Comparison of ENCODE assay signal across 13 cellular contexts in the genomic region with DNA sequence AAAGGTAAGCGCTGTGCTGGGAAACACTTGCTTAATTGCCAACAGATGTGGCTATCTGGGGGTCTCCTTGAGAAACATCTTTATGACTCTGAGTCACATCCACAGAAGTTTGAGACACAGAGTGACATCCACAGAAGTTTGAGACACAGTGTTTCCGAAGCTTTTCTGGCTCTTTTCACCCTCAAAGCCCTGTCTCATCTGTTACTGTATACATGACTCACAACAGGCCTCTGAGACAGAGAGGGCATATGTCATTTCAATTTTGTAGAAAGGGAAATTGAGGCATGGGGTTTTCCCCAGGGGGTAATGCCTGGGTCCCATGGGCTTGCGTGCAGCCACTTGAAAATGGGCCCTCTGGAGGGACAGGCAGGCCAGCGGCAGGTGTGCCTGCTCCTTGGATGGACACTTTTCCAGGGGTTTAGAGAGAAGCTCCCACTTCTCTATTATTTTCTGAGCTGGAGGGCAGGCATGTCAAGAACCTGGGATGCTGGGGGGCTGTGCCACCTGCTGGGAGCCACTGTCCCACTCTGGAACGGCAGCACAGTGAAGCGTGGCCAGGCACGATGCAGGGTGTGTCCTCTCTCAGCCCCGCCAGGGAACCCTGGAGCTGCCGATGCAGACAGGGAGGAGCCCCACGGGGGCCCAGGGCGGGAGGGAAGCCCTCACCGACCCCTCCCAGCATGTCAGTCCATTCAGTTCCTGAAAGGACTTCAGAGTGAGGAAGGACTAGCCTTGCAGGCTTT.
DNase-seq lines count a peak whose midpoint lies in the region; ATAC-seq and TF ChIP-seq lines count a peak whose summit lies in the region.
"Had no signal": no experiment of that assay in that cellular context is flagged by ENCODE, and none has a peak within 500 bp of the region (broad histone marks: within the 10 kb centered on the region; RNA-seq: fewer than 3 reads in every experiment).

No MANE protein-coding gene starts in this region.

- H3K27me3 ChIP-seq in NT2/D1 (ENCODE audit: insufficient read depth, insufficient read length) (no peaks in the 10 kb centered on the region), MM.1S (replicated peaks; ENCODE audit: insufficient read depth, low read length) (peaks cover 8% of the 10 kb centered on the region)
- H3K27me3 ChIP-seq: testis had no signal

- no peaks in the 10 kb centered on the region for H3K9me3 ChIP-seq in NT2/D1 (ENCODE audit: insufficient read depth, low read length)
- H3K9me3 ChIP-seq in MM.1S (replicated peaks; ENCODE audit: insufficient read depth, low read length) = no peaks in the 10 kb centered on the region
- H3K9me3 ChIP-seq: testis had no signal

- peak; percentile 7 for ATAC-seq in stimulated activated naive CD8-positive, alpha-beta T cell treated with anti-CD3 and anti-CD28 coated beads, Interleukin-15, amount 100 ng/mL, for 72 hours
- no peak for ATAC-seq in GM21529 (IDR thresholded peaks at IDR 0.05; ENCODE audit: unreplicated experiment)

- H3K9me3 Mint-ChIP-seq in activated naive CD4-positive, alpha-beta T cell treated with anti-CD3 and anti-CD28 coated beads for 36 hours = peaks cover 1% of the 10 kb centered on the region
- H3K9me3 Mint-ChIP-seq in stimulated activated naive CD8-positive, alpha-beta T cell treated with anti-CD3 and anti-CD28 coated beads, Interleukin-15, amount 100 ng/mL, for 72 hours = peaks cover 5 to 7% of the 10 kb centered on the region in 2 donors
- H3K9me3 Mint-ChIP-seq: brain had no signal

- H3K4me1 ChIP-seq in NT2/D1 (ENCODE audit: insufficient read depth, insufficient read length) (peaks cover 33% of the 10 kb centered on the region), MM.1S (ENCODE audit: low read length) (no peaks in the 10 kb centered on the region)
- H3K4me1 ChIP-seq: testis had no signal

- intact Hi-C loops in activated naive CD4-positive, alpha-beta T cell treated with anti-CD3 and anti-CD28 coated beads for 36 hours (cut with micrococcal nuclease) = loop anchor here (5.0 to 10.0 kb wide), 2 partner anchors 51 to 99 kb away; no protein-coding TSS in a partner anchor

- peak; percentile 28 for DNase-seq in activated naive CD4-positive, alpha-beta T cell treated with anti-CD3 and anti-CD28 coated beads for 36 hours
- DNase-seq in activated naive CD4-positive, alpha-beta T cell treated with anti-CD3 and anti-CD28 coated beads, Interleukin-2, amount 50 U/mL, for 16 hours = no peak
- DNase-seq in NT2/D1 (ENCODE audit: low read depth, low spot score) (no peak), ecto neural progenitor cell (ENCODE audit: low spot score) (peak; percentile 48), MM.1S (no peak), NCI-H526 treated with DMSO at 0.1 percent for 48 hours (lab: John Stamatoyannopoulos, UW) (no peak)
- no peak for DNase-seq in stimulated activated naive CD8-positive, alpha-beta T cell treated with anti-CD3 and anti-CD28 coated beads, Interleukin-15, amount 100 ng/mL, for 72 hours
- DNase-seq: activated gamma-delta T cell; midbrain; stimulated activated CD4-positive, alpha-beta T cell treated with anti-CD3 and anti-CD28 coated beads, Interleukin-12 subunit alpha, Interleukin-12 subunit beta, amount 100 ng/mL, for 4 hours; testis had no signal

- H3K27ac Mint-ChIP-seq in activated naive CD4-positive, alpha-beta T cell treated with anti-CD3 and anti-CD28 coated beads for 36 hours = no peak overlapping the region
- H3K27ac Mint-ChIP-seq in stimulated activated naive CD8-positive, alpha-beta T cell treated with anti-CD3 and anti-CD28 coated beads, Interleukin-15, amount 100 ng/mL, for 72 hours = no peak overlapping the region

- H3K4me3 ChIP-seq in NT2/D1 (ENCODE audit: insufficient read length, low read depth) (no peak overlapping the region), MM.1S (ENCODE audit: low read length) (no peak overlapping the region)
- H3K4me3 ChIP-seq: testis had no signal

- H4K20me1 ChIP-seq in MM.1S (ENCODE audit: insufficient read depth, low read length) = no peaks in the 10 kb centered on the region

- no peak overlapping the region for H2AFZ ChIP-seq in MM.1S (ENCODE audit: low read length)

- H3K36me3 Mint-ChIP-seq in activated naive CD4-positive, alpha-beta T cell treated with anti-CD3 and anti-CD28 coated beads for 36 hours (ENCODE audit: low read depth) = no peaks in the 10 kb centered on the region

- no peak for TF ChIP-seq CTCF in MM.1S (IDR thresholded peaks at IDR 0.05; ENCODE audit: low read length)

- H3K27ac ChIP-seq in MM.1S (ENCODE audit: low read length) = no peak overlapping the region
- H3K27ac ChIP-seq: testis had no signal

- no peaks in the 10 kb centered on the region for H3K79me2 ChIP-seq in MM.1S (ENCODE audit: low read length)

- H3K36me3 ChIP-seq in NT2/D1 (ENCODE audit: insufficient read depth, insufficient read length, low read length) (no peaks in the 10 kb centered on the region), MM.1S (replicated peaks; ENCODE audit: insufficient read depth, low read length) (no peaks in the 10 kb centered on the region)

- peaks cover 5% of the 10 kb centered on the region for H3K4me1 Mint-ChIP-seq in activated naive CD4-positive, alpha-beta T cell treated with anti-CD3 and anti-CD28 coated beads for 36 hours (ENCODE audit: low read depth)
- H3K4me1 Mint-ChIP-seq in stimulated activated naive CD8-positive, alpha-beta T cell treated with anti-CD3 and anti-CD28 coated beads, Interleukin-15, amount 100 ng/mL, for 72 hours = peaks cover 27% of the 10 kb centered on the region

- no peaks in the 10 kb centered on the region for H3K9me2 ChIP-seq in MM.1S (replicated peaks; ENCODE audit: insufficient read depth, low read length)

- no peak overlapping the region for H3K4me2 ChIP-seq in MM.1S (ENCODE audit: low read depth, low read length)

- H3K4me3 Mint-ChIP-seq in activated naive CD4-positive, alpha-beta T cell treated with anti-CD3 and anti-CD28 coated beads for 36 hours = no peak overlapping the region
- H3K4me3 Mint-ChIP-seq in stimulated activated naive CD8-positive, alpha-beta T cell treated with anti-CD3 and anti-CD28 coated beads, Interleukin-15, amount 100 ng/mL, for 72 hours = no peak overlapping the region
- H3K4me3 Mint-ChIP-seq: brain had no signal

- CTCF ChIA-PET in activated naive CD4-positive, alpha-beta T cell treated with anti-CD3 and anti-CD28 coated beads for 36 hours (lab: Charles Lee) = interaction anchor here (0.8 to 4.4 kb wide), 5 partner anchors 95 to 322 kb away, joined by 3 to 42 read pairs (median 3); no protein-coding TSS in a partner anchor

- peak overlapping the region; percentile 13 for H3K9ac ChIP-seq in NT2/D1 (ENCODE audit: insufficient read length, low read depth)
- no peak overlapping the region for H3K9ac ChIP-seq in MM.1S (ENCODE audit: low read length)

- H3F3A ChIP-seq in MM.1S (ENCODE audit: insufficient read depth, low read length) = no peaks in the 10 kb centered on the region

- H3K27me3 Mint-ChIP-seq in activated naive CD4-positive, alpha-beta T cell treated with anti-CD3 and anti-CD28 coated beads for 36 hours (ENCODE audit: low read depth) = no peaks in the 10 kb centered on the region
- no peaks in the 10 kb centered on the region for H3K27me3 Mint-ChIP-seq in stimulated activated naive CD8-positive, alpha-beta T cell treated with anti-CD3 and anti-CD28 coated beads, Interleukin-15, amount 100 ng/mL, for 72 hours
- H3K27me3 Mint-ChIP-seq: brain had no signal

Comparison
In these comparisons a context has a peak if more than half of its experiments do, and no peak if none do; other contexts are left out.
1. DNase-seq: peak in activated naive CD4-positive, alpha-beta T cell treated with anti-CD3 and anti-CD28 coated beads for 36 hours (single experiment) and ecto neural progenitor cell (single experiment); none in activated naive CD4-positive, alpha-beta T cell treated with anti-CD3 and anti-CD28 coated beads, Interleukin-2, amount 50 U/mL, for 16 hours (single experiment), NT2/D1 (single experiment), stimulated activated naive CD8-positive, alpha-beta T cell treated with anti-CD3 and anti-CD28 coated beads, Interleukin-15, amount 100 ng/mL, for 72 hours (0 of 2), MM.1S (single experiment) and NCI-H526 treated with DMSO at 0.1 percent for 48 hours (single experiment).